21 cellular contexts compared by ENCODE assay signal in the genomic region with DNA sequence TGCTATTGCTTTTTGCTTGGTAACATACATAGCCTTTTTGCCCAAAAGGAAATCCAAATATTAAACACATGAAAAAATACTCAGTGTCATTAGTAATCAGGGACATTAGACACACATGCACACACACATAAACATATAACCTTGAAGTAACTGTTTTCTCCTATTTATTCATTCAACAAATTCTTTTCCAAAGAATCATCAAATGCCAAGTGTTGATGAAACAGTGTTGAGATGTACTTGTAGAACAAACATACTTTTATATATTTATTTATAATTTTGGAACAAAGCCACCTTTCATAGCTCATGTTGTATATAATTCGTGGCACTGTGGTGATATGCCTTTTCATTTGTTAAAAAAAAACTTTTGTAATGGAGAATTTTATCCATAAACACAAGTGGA.
DNase-seq lines count a peak whose midpoint lies in the region; ATAC-seq, FAIRE-seq and TF ChIP-seq lines count a peak whose summit lies in the region.
"Had no signal": no experiment of that assay in that cellular context is flagged by ENCODE, and none has a peak within 500 bp of the region (broad histone marks: within the 10 kb centered on the region; RNA-seq: fewer than 3 reads in every experiment).

No MANE protein-coding gene starts in this region.

- no peak overlapping the region for H3K27ac Mint-ChIP-seq in HFFc6

- H3K4me1 ChIP-seq in A549 (peaks cover 7% of the 10 kb centered on the region; the same call in 2 of the 3 replicates), mammary epithelial cell (ENCODE audit: insufficient read depth, low read length) (peaks cover 3% of the 10 kb centered on the region), smooth muscle cell (ENCODE audit: low read depth) (no peaks in the 10 kb centered on the region)
- H3K4me1 ChIP-seq: Caco-2 had no signal

- BruUV-seq in mammary epithelial cell (replicated peaks; lab: Mats Ljungman, UMichigan), result no TSS peak

- H3K4me1 Mint-ChIP-seq in HFFc6 (ENCODE audit: low read depth), result no peaks in the 10 kb centered on the region

- H3K4me3 Mint-ChIP-seq in HFFc6, result no peak overlapping the region

- TF ChIP-seq CTCF in A549 (IDR thresholded peaks at IDR 0.05), result no peak
- no peak for TF ChIP-seq CTCF in HFFc6 (IDR thresholded peaks at IDR 0.05)
- TF ChIP-seq CTCF in mammary epithelial cell (conservative IDR thresholded peaks at IDR 0.05 in 1 of 2, IDR thresholded peaks at IDR 0.05 in 1 of 2; ENCODE audit: extremely low read depth in 1 of 2, insufficient read depth in 1 of 2, low read depth in 1 of 2, low read length in 2 of 2), result no peak
- no peak for TF ChIP-seq CTCF in fibroblast of the aortic adventitia (IDR thresholded peaks at IDR 0.05; ENCODE audit: insufficient read depth, low read length)
- TF ChIP-seq CTCF in smooth muscle cell (IDR thresholded peaks at IDR 0.05; ENCODE audit: borderline replicate concordance, insufficient read depth, poor library complexity, severe bottlenecking), result no peak

- H3K9me3 ChIP-seq in A549 (no peaks in the 10 kb centered on the region), mammary epithelial cell (replicated peaks; ENCODE audit: insufficient read depth, low read length) (no peaks in the 10 kb centered on the region), smooth muscle cell (replicated peaks; ENCODE audit: low read depth) (no peaks in the 10 kb centered on the region)
- H3K9me3 ChIP-seq: Caco-2 had no signal

- dilution Hi-C loops in mammary epithelial cell (cut with HindIII; ENCODE audit: low sequenced_read_pairs), result no loop called here

- H3K27ac ChIP-seq in A549, result no peak overlapping the region
- no peak overlapping the region for H3K27ac ChIP-seq in mammary epithelial cell (ENCODE audit: insufficient read depth, low read depth, low read length)
- H3K27ac ChIP-seq in smooth muscle cell (ENCODE audit: low read depth), result no peak overlapping the region
- H3K27ac ChIP-seq: C4-2B, HL-60 had no signal

- H2AFZ ChIP-seq in mammary epithelial cell (ENCODE audit: low read depth, low read length) (no peak overlapping the region), smooth muscle cell (ENCODE audit: low read depth) (no peak overlapping the region)

- TF ChIP-seq EP300 in A549 (IDR thresholded peaks at IDR 0.05), result no peak

- in situ Hi-C loops in mammary epithelial cell (cut with MboI; ENCODE audit: low sequenced_read_pairs in 2 of 2), result no loop called here

- POLR2A ChIA-PET in A549 (lab: Yijun Ruan, JAX), result no interaction called here

- CTCF ChIA-PET in A549 (lab: Yijun Ruan, JAX), result no interaction called here
- CTCF ChIA-PET in mammary epithelial cell (lab: Charles Lee; ENCODE audit: low non-redundant PET), result no interaction called here

- TF ChIP-seq RAD21 in A549 (conservative IDR thresholded peaks at IDR 0.05 in 1 of 2, IDR thresholded peaks at IDR 0.05 in 1 of 2), result no peak

- H3K36me3 ChIP-seq in mammary epithelial cell (ENCODE audit: insufficient read depth, low read length), result no peaks in the 10 kb centered on the region
- no peaks in the 10 kb centered on the region for H3K36me3 ChIP-seq in smooth muscle cell (ENCODE audit: low read depth)

- no peak for DNase-seq in A549 (ENCODE audit: low read depth in 1 of 2, low spot score in 1 of 2)
- peak; percentile 5 for DNase-seq in HFFc6
- peak; percentile 14 for DNase-seq in mammary epithelial cell
- DNase-seq in fibroblast of the aortic adventitia (ENCODE audit: low read depth), result peak; percentile 4
- no peak for DNase-seq in smooth muscle cell (lab: John Stamatoyannopoulos, UW; ENCODE audit: unreplicated experiment)
- DNase-seq in NOMO-1 treated with dmso at 0.1 percent for 144 hours (lab: John Stamatoyannopoulos, UW; ENCODE audit: unreplicated experiment), result no peak
- DNase-seq: 8988T, Caco-2, DMS79 treated with DMSO at 0.1 percent for 48 hours, GOT3, KBM-7, MM.1S, NCI-H1105 treated with DMSO at 0.1 percent for 48 hours, NCI-H187 treated with DMSO at 0.1 percent for 48 hours, NCI-H2171 treated with DMSO at 0.1 percent for 48 hours, NCI-H510A treated with DMSO at 0.1 percent for 48 hours, SIG-M5 had no signal

- peak; percentile 61 for FAIRE-seq in A549 (lab: Jason Lieb, UNC)

- ATAC-seq in A549, result no peak
- ATAC-seq in esophagus mucosa, result no peak
- ATAC-seq in HG03139 (IDR thresholded peaks at IDR 0.05; ENCODE audit: unreplicated experiment), result no peak

- H3F3A ChIP-seq in smooth muscle cell (ENCODE audit: low read depth), result no peaks in the 10 kb centered on the region

- WGBS in A549 (ENCODE audit: missing lambda C conversion rate), result 20% methylated on average over 1 of the region's 1 CpG
- WGBS in mammary epithelial cell (ENCODE audit: low coverage, missing lambda C conversion rate), result 42% methylated on average over 1 of the region's 1 CpG
- WGBS in smooth muscle cell (ENCODE audit: low lambda C conversion rate), result 92% methylated on average over 1 of the region's 1 CpG

- no peak overlapping the region for H3K9ac ChIP-seq in mammary epithelial cell (ENCODE audit: insufficient read depth, low read length)
- no peak overlapping the region for H3K9ac ChIP-seq in smooth muscle cell (ENCODE audit: low read depth)

- no peaks in the 10 kb centered on the region for H4K20me1 ChIP-seq in mammary epithelial cell (ENCODE audit: insufficient read depth, low read length)
- H4K20me1 ChIP-seq in smooth muscle cell (ENCODE audit: low read depth), result no peaks in the 10 kb centered on the region

- H3K27me3 ChIP-seq in mammary epithelial cell (ENCODE audit: insufficient read depth, low read length) (no peaks in the 10 kb centered on the region), smooth muscle cell (ENCODE audit: low read depth) (no peaks in the 10 kb centered on the region)

- intact Hi-C loops in mammary epithelial cell (cut with micrococcal nuclease), result no loop called here

- H3K4me3 ChIP-seq in A549 (no peak overlapping the region), mammary epithelial cell (replicated peaks in 1 of 3; ENCODE audit: insufficient read depth in 1 of 3, low read depth in 2 of 3, low read length in 3 of 3) (no peak overlapping the region), fibroblast of the aortic adventitia (ENCODE audit: low read depth, low read length) (no peak overlapping the region), smooth muscle cell (no peak overlapping the region)

- H3K36me3 Mint-ChIP-seq in HFFc6 (ENCODE audit: low read depth), result no peaks in the 10 kb centered on the region

- H3K9me3 Mint-ChIP-seq in HFFc6, result no peaks in the 10 kb centered on the region

- no peaks in the 10 kb centered on the region for H3K27me3 Mint-ChIP-seq in HFFc6 (ENCODE audit: insufficient read depth)

- H3K79me2 ChIP-seq in mammary epithelial cell (ENCODE audit: insufficient read depth, low read length), result no peaks in the 10 kb centered on the region
- no peaks in the 10 kb centered on the region for H3K79me2 ChIP-seq in smooth muscle cell (ENCODE audit: low read depth)

- H3K4me2 ChIP-seq in A549 (no peak overlapping the region), mammary epithelial cell (ENCODE audit: insufficient read depth, low read depth, low read length) (no peak overlapping the region), smooth muscle cell (no peak overlapping the region)

- no peak for TF ChIP-seq POLR2A in A549 (IDR thresholded peaks at IDR 0.05; ENCODE audit: low read length)

TF ChIP-seq in A549, 52 proteins besides CTCF, POLR2A, EP300 and RAD21:
- no peak for TF ChIP-seq CEBPB (IDR thresholded peaks at IDR 0.05)
- no peak for TF ChIP-seq NFE2L2 (conservative IDR thresholded peaks at IDR 0.05; ENCODE audit: low read length)
- no peak for TF ChIP-seq ESRRA (IDR thresholded peaks at IDR 0.05; ENCODE audit: borderline replicate concordance, low read length)
- TF ChIP-seq, protein P1, sequence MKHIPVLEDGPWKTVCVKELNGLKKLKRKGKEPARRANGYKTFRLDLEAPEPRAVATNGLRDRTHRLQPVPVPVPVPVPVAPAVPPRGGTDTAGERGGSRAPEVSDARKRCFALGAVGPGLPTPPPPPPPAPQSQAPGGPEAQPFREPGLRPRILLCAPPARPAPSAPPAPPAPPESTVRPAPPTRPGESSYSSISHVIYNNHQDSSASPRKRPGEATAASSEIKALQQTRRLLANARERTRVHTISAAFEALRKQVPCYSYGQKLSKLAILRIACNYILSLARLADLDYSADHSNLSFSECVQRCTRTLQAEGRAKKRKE (CRISPR knock-in tag; IDR thresholded peaks at IDR 0.05; ENCODE audit: low read depth), result no peak
- TF ChIP-seq, protein P2, sequence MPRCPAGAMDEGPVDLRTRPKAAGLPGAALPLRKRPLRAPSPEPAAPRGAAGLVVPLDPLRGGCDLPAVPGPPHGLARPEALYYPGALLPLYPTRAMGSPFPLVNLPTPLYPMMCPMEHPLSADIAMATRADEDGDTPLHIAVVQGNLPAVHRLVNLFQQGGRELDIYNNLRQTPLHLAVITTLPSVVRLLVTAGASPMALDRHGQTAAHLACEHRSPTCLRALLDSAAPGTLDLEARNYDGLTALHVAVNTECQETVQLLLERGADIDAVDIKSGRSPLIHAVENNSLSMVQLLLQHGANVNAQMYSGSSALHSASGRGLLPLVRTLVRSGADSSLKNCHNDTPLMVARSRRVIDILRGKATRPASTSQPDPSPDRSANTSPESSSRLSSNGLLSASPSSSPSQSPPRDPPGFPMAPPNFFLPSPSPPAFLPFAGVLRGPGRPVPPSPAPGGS (IDR thresholded peaks at IDR 0.05), result no peak
- no peak for TF ChIP-seq FOXS1 (CRISPR knock-in tag; IDR thresholded peaks at IDR 0.05)
- no peak for TF ChIP-seq RCOR1 (IDR thresholded peaks at IDR 0.05; ENCODE audit: low read depth, low read length)
- TF ChIP-seq JUN (IDR thresholded peaks at IDR 0.05), result no peak

Comparison
In these comparisons a context has a peak if more than half of its experiments do, and no peak if none do; other contexts are left out.
1. DNase-seq: peak in HFFc6 (single experiment), mammary epithelial cell (single experiment) and fibroblast of the aortic adventitia (single experiment); none in A549 (0 of 2), smooth muscle cell (single experiment) and NOMO-1 treated with dmso at 0.1 percent for 144 hours (single experiment).